Comparison of ENCODE assay signal across 8 cellular contexts in genomic region chr7:44103941-44104879, GRCh38. TPM values are rescaled to one million over a fixed set of nuclear protein-coding genes. Genes with fewer than 3 reads are reported as not detected.
DNase-seq lines count a peak whose midpoint lies in the region; ATAC-seq and TF ChIP-seq lines count a peak whose summit lies in the region.

Gene AEBP1, plus strand, starts transcription at chr7:44104345. Its CDS starts 321 bp downstream, at chr7:44104666.

- H3K27me3 ChIP-seq in IMR-90 (ENCODE audit: control insufficient read depth, insufficient read depth, low read length): no peaks in the 10 kb centered on the region
- peaks cover 22% of the 10 kb centered on the region for H3K27me3 ChIP-seq in iPS-15b (ENCODE audit: control insufficient read depth, insufficient read depth, low read length)
- H3K27me3 ChIP-seq in skeletal muscle tissue (ENCODE audit: control insufficient read depth in 3 of 3, insufficient read depth in 3 of 3, low read length in 3 of 3): peaks cover 10 to 16% (median 14%) of the 10 kb centered on the region in 3 donors

- no peaks in the 10 kb centered on the region; a peak in 1 of 4 replicates for H3K79me1 ChIP-seq in IMR-90 (ENCODE audit: low read depth in 1 of 2, low read length in 2 of 2)

- no peaks in the 10 kb centered on the region for H3K9me3 ChIP-seq in IMR-90 (ENCODE audit: control insufficient read depth, insufficient read depth, low read length)
- H3K9me3 ChIP-seq in iPS-15b (ENCODE audit: control insufficient read depth, insufficient read depth, low read length): no peaks in the 10 kb centered on the region
- H3K9me3 ChIP-seq in skeletal muscle tissue (ENCODE audit: control insufficient read depth in 3 of 3, low read length in 3 of 3): no peaks in the 10 kb centered on the region

- CTCF ChIA-PET in IMR-90 (lab: Yijun Ruan, JAX): no interaction called here

- TF ChIP-seq RAD21 in IMR-90 (IDR thresholded peaks at IDR 0.05; ENCODE audit: low read length): no peak

- H2AFZ ChIP-seq in IMR-90 (replicated peaks; ENCODE audit: low read length, poor library complexity): peak within 1 kb of the TSS; percentile 80

- 8% methylated on average over 13 of the region's 89 CpGs; no CpG with 5 or more reads in 1 of the 2 experiments for WGBS in IMR-90 (ENCODE audit: extremely low coverage in 2 of 2, insufficient read length in 1 of 2), 2 experiments

- peak within 1 kb of the TSS; percentile 10; the same call in 1 of the 2 replicates for H4K91ac ChIP-seq in IMR-90 (ENCODE audit: insufficient read depth, low read depth, low read length)

- intact Hi-C loops in IMR-90 (cut with micrococcal nuclease): no loop called here

- H3K4me3 ChIP-seq in IMR-90 (ENCODE audit: insufficient read depth, low read depth, low read length) (no peak within 1 kb of the TSS), iPS-15b (ENCODE audit: low read depth, low read length) (peak within 1 kb of the TSS; percentile 59), skeletal muscle tissue (ENCODE audit: low read length in 3 of 3) (peak within 1 kb of the TSS; percentile 65 to 73 (median 66))

- H3K18ac ChIP-seq in IMR-90 (ENCODE audit: low read depth, low read length): peak within 1 kb of the TSS; percentile 42

- no peak within 1 kb of the TSS; the same call in 1 of the 2 replicates for H4K5ac ChIP-seq in IMR-90 (ENCODE audit: low read depth, low read length)

- DNase-seq in AG08395 (ENCODE audit: low spot score): peak; percentile 38
- DNase-seq in IMR-90: no peak
- DNase-seq in NCI-H128 (lab: John Stamatoyannopoulos, UW; ENCODE audit: unreplicated experiment): no peak

- peak within 1 kb of the TSS; percentile 29; the same call in 1 of the 3 replicates for H2BK15ac ChIP-seq in IMR-90 (ENCODE audit: low read depth, low read length)

- H3K36me3 ChIP-seq in IMR-90 (ENCODE audit: control insufficient read depth, insufficient read depth, low read length): no peaks in the 10 kb centered on the region
- peaks cover 9% of the 10 kb centered on the region for H3K36me3 ChIP-seq in iPS-15b (ENCODE audit: control insufficient read depth, insufficient read depth, low read length)
- no peaks in the 10 kb centered on the region for H3K36me3 ChIP-seq in skeletal muscle tissue (ENCODE audit: control insufficient read depth in 3 of 3, insufficient read depth in 3 of 3, low read length in 3 of 3)

- ATAC-seq in IMR-90 (ENCODE audit: low read depth): no peak
- no peak for ATAC-seq in HG03521 (IDR thresholded peaks at IDR 0.05; ENCODE audit: unreplicated experiment)
- ATAC-seq in GM19023 (IDR thresholded peaks at IDR 0.05; ENCODE audit: unreplicated experiment): no peak

- H2AK9ac ChIP-seq in IMR-90 (replicated peaks; ENCODE audit: low read depth, low read length, poor library complexity): peak within 1 kb of the TSS; percentile 47

- TF ChIP-seq CTCF in IMR-90 (conservative IDR thresholded peaks at IDR 0.05; ENCODE audit: low read depth, low read length): no peak

- peak within 1 kb of the TSS; percentile 85 for H3K4ac ChIP-seq in IMR-90 (ENCODE audit: low read depth, low read length)

- BruUV-seq in IMR-90 (replicated peaks; lab: Mats Ljungman, UMichigan): no TSS peak

- TF ChIP-seq POLR2A in IMR-90 (IDR thresholded peaks at IDR 0.05; ENCODE audit: low read depth, low read length): no peak

- H3K9ac ChIP-seq in IMR-90 (ENCODE audit: low read depth, low read length) (no peak within 1 kb of the TSS), iPS-15b (ENCODE audit: low read depth, low read length) (no peak within 1 kb of the TSS), skeletal muscle tissue (ENCODE audit: low read depth in 1 of 3, low read length in 3 of 3) (peak within 1 kb of the TSS in 2 of 3 donors; percentile 74)

- peaks cover 25% of the 10 kb centered on the region for H3K9me1 ChIP-seq in IMR-90 (ENCODE audit: insufficient read depth, low read length)

- no peaks in the 10 kb centered on the region for H4K20me1 ChIP-seq in IMR-90 (ENCODE audit: insufficient read depth, low read length)

- peak within 1 kb of the TSS; percentile 87; the same call in 1 of the 2 replicates for H2AK5ac ChIP-seq in IMR-90 (ENCODE audit: low read depth, low read length)

- no peak within 1 kb of the TSS for H3K56ac ChIP-seq in IMR-90 (ENCODE audit: extremely low read depth, insufficient read depth, low read length)

- dilution Hi-C loops in IMR-90 (cut with HindIII; ENCODE audit: low sequenced_read_pairs, unreplicated experiment): no loop called here

- H3K4me1 ChIP-seq in IMR-90 (ENCODE audit: control insufficient read depth, insufficient read depth, low read length) (peaks cover 36% of the 10 kb centered on the region), iPS-15b (ENCODE audit: control insufficient read depth, insufficient read depth, low read length) (no peaks in the 10 kb centered on the region), skeletal muscle tissue (ENCODE audit: control insufficient read depth in 3 of 3, insufficient read depth in 3 of 3, low read length in 3 of 3) (peaks cover 17 to 33% (median 32%) of the 10 kb centered on the region in 3 donors)

- peak within 1 kb of the TSS; percentile 60; the same call in 1 of the 2 replicates for H3K14ac ChIP-seq in IMR-90 (replicated peaks; ENCODE audit: low read depth, low read length)

- no peak within 1 kb of the TSS for H2BK5ac ChIP-seq in IMR-90 (ENCODE audit: low read depth, low read length, poor library complexity, severe bottlenecking)

- POLR2A ChIA-PET in IMR-90 (lab: Charles Lee; ENCODE audit: unreplicated experiment): no interaction called here

- H2BK120ac ChIP-seq in IMR-90 (ENCODE audit: low read depth, low read length): peak within 1 kb of the TSS; percentile 70

- peak within 1 kb of the TSS; percentile 13; the same call in 1 of the 2 replicates for H3K4me2 ChIP-seq in IMR-90 (ENCODE audit: low read depth, low read length)

- peak within 1 kb of the TSS in 1 of 2 experiments; percentile 33; a peak in 3 of 4 replicates for H4K8ac ChIP-seq in IMR-90 (ENCODE audit: low read depth in 2 of 2, low read length in 2 of 2)

- peak within 1 kb of the TSS; percentile 55; the same call in 1 of the 2 replicates for H2BK20ac ChIP-seq in IMR-90 (ENCODE audit: low read depth, low read length)

- in situ Hi-C loops in IMR-90 (cut with MboI; ENCODE audit: low sequenced_read_pairs): no loop called here

- H3K27ac ChIP-seq in IMR-90 (ENCODE audit: insufficient read depth, low read length): no peak within 1 kb of the TSS
- H3K27ac ChIP-seq in angular gyrus (ENCODE audit: low read depth, low read length): peak within 1 kb of the TSS; percentile 62
- H3K27ac ChIP-seq in skeletal muscle tissue (ENCODE audit: low read depth, low read length): peak within 1 kb of the TSS; percentile 77

- no peak within 1 kb of the TSS for H3K23ac ChIP-seq in IMR-90 (ENCODE audit: low read depth, low read length)

TF ChIP-seq in IMR-90, 13 proteins besides CTCF, POLR2A, EP300 and RAD21:
- TF ChIP-seq MAFK (IDR thresholded peaks at IDR 0.05; ENCODE audit: low read depth, low read length) (no peak), MXI1 (IDR thresholded peaks at IDR 0.05; ENCODE audit: borderline replicate concordance, low read depth, low read length) (no peak), SMC3 (IDR thresholded peaks at IDR 0.05; ENCODE audit: low read depth, low read length) (no peak), NFE2L2 (IDR thresholded peaks at IDR 0.05; ENCODE audit: low read depth, low read length) (no peak), CEBPB (IDR thresholded peaks at IDR 0.05; ENCODE audit: low read depth, low read length) (no peak), RCOR1 (IDR thresholded peaks at IDR 0.05; ENCODE audit: insufficient replicate concordance, low read length) (no peak), RFX5 (IDR thresholded peaks at IDR 0.05; ENCODE audit: low read depth, low read length) (no peak), CHD1 (IDR thresholded peaks at IDR 0.05; ENCODE audit: low read depth, low read length) (no peak), FOS (IDR thresholded peaks at IDR 0.05; ENCODE audit: low read depth, low read length) (no peak), USF2 (IDR thresholded peaks at IDR 0.05; ENCODE audit: low read depth, low read length) (no peak), MAZ (IDR thresholded peaks at IDR 0.05; ENCODE audit: borderline replicate concordance, low read depth, low read length) (no peak), ELK1 (IDR thresholded peaks at IDR 0.05; ENCODE audit: borderline replicate concordance, low read depth, low read length) (no peak)

RNA-seq across cellular contexts. Expression of gene AEBP1, which starts in this region (rescaled TPM):
- total RNA-seq in IMR-90 (2012; rRNA removed): 1.1 and 1.4 TPM in 2 replicates
- polyA plus RNA-seq in IMR-90 (2012; rRNA removed): 5.5 and 5.7 TPM in 2 replicates
- 5.5 and 7.4 TPM in 2 replicates for polyA plus RNA-seq in IMR-90 (2012; cell fraction: cytosol; rRNA removed)
- 21.5 and 34.8 TPM in 2 replicates for polyA plus RNA-seq in IMR-90 (2012; cell fraction: nucleus; rRNA removed; ENCODE audit: low replicate concordance)
- 32.4 TPM for total RNA-seq in skeletal muscle tissue

Comparison
In these comparisons a context has a peak if more than half of its experiments do, and no peak if none do; other contexts are left out.
1. RNA of gene AEBP1 (total RNA-seq): 32.4 TPM in skeletal muscle tissue (single experiment); 1.1 to 1.4 TPM in IMR-90; every median in the first group is over 10 times any median in the second.
2. H3K9ac ChIP-seq: peak in skeletal muscle tissue (2 of 3); none in IMR-90 (single experiment) and iPS-15b (single experiment).